Comparison of ENCODE assay signal across 9 cellular contexts in genomic region chr5:149959406-149960236, GRCh38. TPM values are rescaled to one million over a fixed set of nuclear protein-coding genes. Genes with fewer than 3 reads are reported as not detected.
A peak's percentile ranks its signal among the peaks of the same experiment; 100 is the strongest.
DNase-seq lines count a peak whose midpoint lies in the region; ATAC-seq and TF ChIP-seq lines count a peak whose summit lies in the region.
"Had no signal": no experiment of that assay in that cellular context is flagged by ENCODE, and none has a peak within 500 bp of the region (broad histone marks: within the 10 kb centered on the region; RNA-seq: fewer than 3 reads in every experiment).

No MANE protein-coding gene starts in this region.

- WGBS in lung, 2 donors: 31 to 32% methylated on average over 14 of the region's 14 CpGs

- H3K9me3 Mint-ChIP-seq in WTC11: no peaks in the 10 kb centered on the region

- peak overlapping the region; percentile 93 for H3K27ac ChIP-seq in colonic mucosa
- H3K27ac ChIP-seq in lung (ENCODE audit: low read depth in 1 of 2, low read length in 1 of 2): peak overlapping the region; percentile 91 to 94

- H3K27me3 Mint-ChIP-seq in WTC11 (ENCODE audit: low read depth): peaks cover 8% of the 10 kb centered on the region; the same call in 1 of the 2 replicates

- no peaks in the 10 kb centered on the region for H3K4me1 ChIP-seq in colonic mucosa
- H3K4me1 ChIP-seq in lung (ENCODE audit: control insufficient read depth in 2 of 2, insufficient read depth in 2 of 2, low read length in 2 of 2): peaks cover 5 to 9% of the 10 kb centered on the region in 2 donors

- H3K27me3 ChIP-seq in colonic mucosa: no peaks in the 10 kb centered on the region
- H3K27me3 ChIP-seq in lung (ENCODE audit: control insufficient read depth, insufficient read depth): no peaks in the 10 kb centered on the region

- peak overlapping the region; percentile 94 for H3K27ac Mint-ChIP-seq in WTC11

- no peaks in the 10 kb centered on the region for H3K9me3 ChIP-seq in colonic mucosa
- no peaks in the 10 kb centered on the region for H3K9me3 ChIP-seq in lung (ENCODE audit: control insufficient read depth in 2 of 2, insufficient read depth in 1 of 2, low read length in 1 of 2)

- H3K36me3 Mint-ChIP-seq in WTC11: no peaks in the 10 kb centered on the region

- H3K4me3 ChIP-seq in colonic mucosa: peak overlapping the region; percentile 84
- no peak overlapping the region for H3K4me3 ChIP-seq in lung

- TF ChIP-seq CTCF in GM12872 (IDR thresholded peaks at IDR 0.05; ENCODE audit: insufficient read depth, low read depth, low read length) (peak; percentile 71), WTC11 (IDR thresholded peaks at IDR 0.05) (no peak), colonic mucosa (IDR thresholded peaks at IDR 0.05) (peak; percentile 55), lung (IDR thresholded peaks at IDR 0.05; ENCODE audit: control extremely low read depth, extremely low read depth) (peak; percentile 9)

- H3K36me3 ChIP-seq in colonic mucosa (no peaks in the 10 kb centered on the region), lung (ENCODE audit: control insufficient read depth in 2 of 2, insufficient read depth in 2 of 2, low read length in 2 of 2) (no peaks in the 10 kb centered on the region)

- peak overlapping the region; percentile 79 for H3K4me3 Mint-ChIP-seq in WTC11

- H3K9ac ChIP-seq in colonic mucosa (ENCODE audit: low read depth in 2 of 2, low read length in 2 of 2): peak overlapping the region; percentile 57 to 82

- CTCF ChIA-PET in WTC11 (lab: Charles Lee): interaction anchor here (0.7 to 5.7 kb wide), 27 partner anchors 8 to 323 kb away, joined by 3 to 60 read pairs (median 5); partner anchors contain the start of genes HMGXB3 and TIGD6

- DNase-seq in LoVo (ENCODE audit: low spot score) (peak; percentile 66), WTC11 (ENCODE audit: low spot score) (no peak), colonic mucosa (no peak), lung (ENCODE audit: low spot score) (no peak)
- DNase-seq in stimulated activated CD8-positive, alpha-beta memory T cell treated with anti-CD3 and anti-CD28 coated beads, Interleukin-12 subunit alpha, Interleukin-12 subunit beta, amount 100 ng/mL, for 1 hour (ENCODE audit: low read depth): peak; percentile 31

- intact Hi-C loops in colonic mucosa (cut with DNase I): loop anchor here (5.0 kb wide), 1 partner anchor 107 kb away; no protein-coding TSS in a partner anchor

- POLR2A ChIA-PET in WTC11 (lab: Charles Lee): interaction anchor here (1.0 to 1.5 kb wide), 3 partner anchors 9 to 107 kb away, joined by 3 to 5 read pairs (median 4); partner anchors contain the start of genes HMGXB3 and TIGD6

- H3K4me1 Mint-ChIP-seq in WTC11: peaks cover 19% of the 10 kb centered on the region

- peak; percentile 5; the same call in 1 of the 2 replicates for ATAC-seq in WTC11
- no peak for ATAC-seq in lung (ENCODE audit: insufficient read depth, low FRiP score)
- ATAC-seq in GM21515 (IDR thresholded peaks at IDR 0.05; ENCODE audit: unreplicated experiment): no peak
- no peak for ATAC-seq in GM19467 (IDR thresholded peaks at IDR 0.05; ENCODE audit: unreplicated experiment)

TF ChIP-seq in WTC11, 78 proteins besides CTCF, POLR2A, EP300 and RAD21:
- no peak for TF ChIP-seq MAX (CRISPR knock-in tag; IDR thresholded peaks at IDR 0.05)
- no peak for TF ChIP-seq PREB (CRISPR knock-in tag; IDR thresholded peaks at IDR 0.05; ENCODE audit: borderline replicate concordance)
- no peak for TF ChIP-seq CREM (CRISPR knock-in tag; IDR thresholded peaks at IDR 0.05)
- no peak for TF ChIP-seq SMAD4 (CRISPR knock-in tag; IDR thresholded peaks at IDR 0.05)
- TF ChIP-seq GTF2I (CRISPR knock-in tag; conservative IDR thresholded peaks at IDR 0.05): no peak

RNA-seq across cellular contexts. Expression of gene SLC26A2, which starts 0.9 kb away (rescaled TPM):
- total RNA-seq in WTC11 (2021) (10.8 to 11.1 TPM (median 11.1 TPM) in 3 replicates), colonic mucosa (100 to 1,000 TPM; 339 to 770 TPM), lung (10 to 100 TPM; 21.2 to 25.6 TPM)
- polyA plus RNA-seq in lung: 1 to 10 TPM; 5.8 to 7.1 TPM

RNA-seq across cellular contexts. Expression of gene PDE6A, which starts 15.0 kb away (rescaled TPM):
- total RNA-seq in WTC11 (2021) (not detected in 3 replicates), colonic mucosa (1 to 10 TPM; 1.5 to 2.7 TPM), lung (under 1 TPM in 1 of 2 donors, not detected in 1; 0.06 TPM)
- under 1 TPM; 0.03 to 0.06 TPM for polyA plus RNA-seq in lung
- total RNA-seq: subcutaneous adipose tissue had no signal

RNA-seq across cellular contexts. Expression of gene TIGD6, which starts 40.8 kb away (rescaled TPM):
- total RNA-seq in WTC11 (2021) (2.1 to 3.2 TPM (median 2.8 TPM) in 3 replicates), colonic mucosa (1 to 10 TPM; 3.9 to 4.6 TPM), lung (1 to 10 TPM; 4.5 to 5.0 TPM)
- 1 to 10 TPM; 3.0 to 3.9 TPM for polyA plus RNA-seq in lung

RNA-seq across cellular contexts. Expression of gene HMGXB3, which starts 40.9 kb away (rescaled TPM):
- total RNA-seq in WTC11 (2021) (27.8 to 31.6 TPM (median 31.4 TPM) in 3 replicates), colonic mucosa (10 to 100 TPM; 21.8 to 40.2 TPM), lung (10 to 100 TPM; 39.1 to 42.3 TPM)
- polyA plus RNA-seq in lung: 10 to 100 TPM; 22.3 to 22.6 TPM

Comparison
In these comparisons a context has a peak if more than half of its experiments do, and no peak if none do; other contexts are left out.
1. DNase-seq: peak in LoVo (single experiment) and stimulated activated CD8-positive, alpha-beta memory T cell treated with anti-CD3 and anti-CD28 coated beads, Interleukin-12 subunit alpha, Interleukin-12 subunit beta, amount 100 ng/mL, for 1 hour (single experiment); none in WTC11 (single experiment), colonic mucosa (single experiment) and lung (single experiment).
2. RNA of gene SLC26A2, which starts 0.9 kb away (total RNA-seq): 339 to 770 TPM in colonic mucosa; 21.2 to 25.6 TPM in lung and 10.8 to 11.1 TPM in WTC11; every median in the first group is over 10 times any median in the second.